In genomic region chr18:60872434-60872833, GRCh38 we compare ENCODE assay signal across 26 cellular contexts.
"Had no signal": no experiment of that assay in that cellular context is flagged by ENCODE, and none has a peak within 500 bp of the region (broad histone marks: within the 10 kb centered on the region; RNA-seq: fewer than 3 reads in every experiment).

No MANE protein-coding gene starts in this region.

- H3K36me3 Mint-ChIP-seq: natural killer cell; neural progenitor cell; stimulated activated effector memory CD8-positive, alpha-beta T cell treated with anti-CD3 and anti-CD28 coated beads, Interleukin-12 subunit alpha, Interleukin-12 subunit beta, amount 100 ng/mL, for 72 hours; stimulated activated naive B cell treated with anti-CD40 and anti-IgM and Interleukin-4, amounts not matched to agents 10 μg/mL and 1 μg/mL and 100 μg/mL, for 72 hours had no signal

- H3K9me3 ChIP-seq: neutrophil, pancreas, prostate gland, right lobe of liver, sigmoid colon, stomach, thoracic aorta, thyroid gland, tibial nerve, upper lobe of left lung, vagina had no signal

- H3K4me2 ChIP-seq: neural progenitor cell had no signal

- H3K4me1 ChIP-seq: neural progenitor cell, pancreas, prostate gland, right lobe of liver, sigmoid colon, stomach, thyroid gland, tibial nerve, upper lobe of left lung, vagina had no signal

- H3K4me3 ChIP-seq: neural progenitor cell, pancreas, prostate gland, right lobe of liver, sigmoid colon, stomach, thoracic aorta, thyroid gland, tibial nerve, upper lobe of left lung, vagina had no signal

- H3K27me3 Mint-ChIP-seq: stimulated activated naive B cell treated with anti-CD40 and anti-IgM and Interleukin-4, amounts not matched to agents 10 μg/mL and 1 μg/mL and 100 μg/mL, for 72 hours; stimulated activated naive CD8-positive, alpha-beta T cell treated with anti-CD3 and anti-CD28 coated beads, Interleukin-15, Interleukin-2, amounts not matched to agents 100 ng/mL and 50 ng/mL, for 24 hours had no signal

- H3K27ac Mint-ChIP-seq: natural killer cell; nephron; neural progenitor cell; stimulated activated effector memory CD8-positive, alpha-beta T cell treated with anti-CD3 and anti-CD28 coated beads, Interleukin-12 subunit alpha, Interleukin-12 subunit beta, amount 100 ng/mL, for 72 hours; stimulated activated naive B cell treated with anti-CD40 and anti-IgM and Interleukin-4, amounts not matched to agents 10 μg/mL and 1 μg/mL and 100 μg/mL, for 72 hours; stimulated activated naive CD8-positive, alpha-beta T cell treated with anti-CD3 and anti-CD28 coated beads, Interleukin-15, Interleukin-2, amounts not matched to agents 100 ng/mL and 50 ng/mL, for 24 hours had no signal

- H3K4me3 Mint-ChIP-seq: natural killer cell; nephron; neural progenitor cell; stimulated activated effector memory CD8-positive, alpha-beta T cell treated with anti-CD3 and anti-CD28 coated beads, Interleukin-12 subunit alpha, Interleukin-12 subunit beta, amount 100 ng/mL, for 72 hours; stimulated activated naive B cell treated with anti-CD40 and anti-IgM and Interleukin-4, amounts not matched to agents 10 μg/mL and 1 μg/mL and 100 μg/mL, for 72 hours; stimulated activated naive CD8-positive, alpha-beta T cell treated with anti-CD3 and anti-CD28 coated beads, Interleukin-15, Interleukin-2, amounts not matched to agents 100 ng/mL and 50 ng/mL, for 24 hours had no signal

- H3K36me3 ChIP-seq: neural progenitor cell, neutrophil, pancreas, prostate gland, right lobe of liver, sigmoid colon, stomach, thoracic aorta, thyroid gland, tibial nerve, upper lobe of left lung, vagina had no signal

- H3K9ac ChIP-seq: neural progenitor cell had no signal

- H3K27me3 ChIP-seq: neural progenitor cell, neutrophil, pancreas, right lobe of liver, sigmoid colon, stomach, thyroid gland, tibial nerve, upper lobe of left lung, vagina had no signal

- H3K27ac ChIP-seq: neural progenitor cell, neutrophil, pancreas, prostate gland, right lobe of liver, sigmoid colon, stomach, thoracic aorta, thyroid gland, tibial nerve, upper lobe of left lung, vagina had no signal

- H3K4me1 Mint-ChIP-seq: natural killer cell; neural progenitor cell; stimulated activated effector memory CD8-positive, alpha-beta T cell treated with anti-CD3 and anti-CD28 coated beads, Interleukin-12 subunit alpha, Interleukin-12 subunit beta, amount 100 ng/mL, for 72 hours; stimulated activated naive B cell treated with anti-CD40 and anti-IgM and Interleukin-4, amounts not matched to agents 10 μg/mL and 1 μg/mL and 100 μg/mL, for 72 hours had no signal

- H3K9me3 Mint-ChIP-seq: nephron, neural progenitor cell had no signal

- DNase-seq: natural killer cell; nucleus accumbens; pancreas; right cardiac atrium; right lobe of liver; sigmoid colon; small intestine; stimulated activated CD4-positive, alpha-beta T cell treated with anti-CD3 and anti-CD28 coated beads, Interleukin-15, amount 100 ng/mL, for 24 hours; stimulated activated CD4-positive, alpha-beta T cell treated with anti-CD3 and anti-CD28 coated beads, Interleukin-2, amount 100 ng/mL, for 24 hours; stimulated activated CD4-positive, alpha-beta T cell treated with anti-CD3 and anti-CD28 coated beads, Interleukin-2, amount 100 ng/mL, for 48 hours; stimulated activated CD4-positive, alpha-beta T cell treated with anti-CD3 and anti-CD28 coated beads, Interleukin-4, amount 100 ng/mL, for 24 hours; stimulated activated naive B cell treated with anti-CD40 and anti-IgM and Interleukin-4, amounts not matched to agents 10 μg/mL and 1 μg/mL and 100 μg/mL, for 72 hours; stimulated activated naive CD4-positive, alpha-beta T cell treated with Interleukin-2 at 50 U/mL for 16 hours; stomach; thyroid gland; trophoblast cell; upper lobe of left lung had no signal

- H2AFZ ChIP-seq: neural progenitor cell had no signal
